In the genomic region with DNA sequence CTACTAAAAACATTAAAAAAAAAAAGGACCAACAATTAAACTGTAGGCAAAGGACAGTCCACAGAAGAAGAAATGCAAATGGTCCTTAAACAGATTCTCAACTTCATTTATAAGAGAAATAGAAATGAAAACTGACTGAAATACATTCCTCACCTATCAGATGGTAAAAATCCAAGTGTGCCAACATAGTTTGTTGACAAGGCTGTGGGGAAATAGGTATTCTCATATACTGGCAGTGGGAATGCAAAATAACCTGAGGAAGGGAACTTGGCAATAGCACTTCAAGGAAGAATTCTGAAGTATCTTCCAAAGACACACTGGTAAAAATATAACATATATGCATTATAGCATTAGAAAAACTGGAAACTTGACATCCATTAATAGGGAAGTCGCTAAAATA, we compare ENCODE assay signal across 36 cellular contexts.
"Had no signal": no experiment of that assay in that cellular context is flagged by ENCODE, and none has a peak within 500 bp of the region (broad histone marks: within the 10 kb centered on the region; RNA-seq: fewer than 3 reads in every experiment).

No MANE protein-coding gene starts in this region.

- H3K27ac ChIP-seq: brain microvascular endothelial cell, KMS-11, PC-9, RWPE1, VCaP had no signal

- H3K27ac Mint-ChIP-seq: activated B cell treated with CpG ODN at 0.5 μM for 24 hours; activated CD4-positive, alpha-beta memory T cell treated with anti-CD3 and anti-CD28 coated beads for 36 hours had no signal

- H3K27me3 ChIP-seq: brain microvascular endothelial cell had no signal

- H3K4me3 Mint-ChIP-seq: activated B cell treated with CpG ODN at 0.5 μM for 24 hours; activated CD4-positive, alpha-beta memory T cell treated with anti-CD3 and anti-CD28 coated beads for 36 hours; activated T-cell treated with anti-CD3 and anti-CD28 coated beads, Interleukin-2, amount 50 U/mL, for 4 hours; activated T-helper 17 cell treated with anti-CD3 and anti-CD28 coated beads, Interleukin-2, amount 50 U/mL, for 72 hours had no signal

- H3K36me3 Mint-ChIP-seq: activated naive CD4-positive, alpha-beta T cell treated with anti-CD3 and anti-CD28 coated beads, Interleukin-2, amount 50 U/mL, for 72 hours had no signal

- ATAC-seq: activated naive CD4-positive, alpha-beta T cell treated with anti-CD3 and anti-CD28 coated beads, Interleukin-2, amount 50 U/mL, for 72 hours; activated T-cell treated with anti-CD3 and anti-CD28 coated beads, Interleukin-2, amount 50 U/mL, for 4 hours; activated T-helper 17 cell treated with anti-CD3 and anti-CD28 coated beads, Interleukin-2, amount 50 U/mL, for 72 hours; Right ventricle myocardium inferior; SK-N-SH treated with all-trans-retinoic acid at 6 μM for 48 hours had no signal

- H3K9me3 Mint-ChIP-seq: activated B cell treated with CpG ODN at 0.5 μM for 24 hours; activated CD4-positive, alpha-beta memory T cell treated with anti-CD3 and anti-CD28 coated beads for 36 hours; activated naive CD4-positive, alpha-beta T cell treated with anti-CD3 and anti-CD28 coated beads, Interleukin-2, amount 50 U/mL, for 72 hours; activated T-cell treated with anti-CD3 and anti-CD28 coated beads, Interleukin-2, amount 50 U/mL, for 4 hours; activated T-helper 17 cell treated with anti-CD3 and anti-CD28 coated beads, Interleukin-2, amount 50 U/mL, for 72 hours had no signal

- H3K4me1 Mint-ChIP-seq: activated B cell treated with CpG ODN at 0.5 μM for 24 hours; activated T-helper 17 cell treated with anti-CD3 and anti-CD28 coated beads, Interleukin-2, amount 50 U/mL, for 72 hours had no signal

- H3K4me3 ChIP-seq: PC-9 had no signal

- H3K27me3 Mint-ChIP-seq: activated B cell treated with CpG ODN at 0.5 μM for 24 hours; activated CD4-positive, alpha-beta memory T cell treated with anti-CD3 and anti-CD28 coated beads for 36 hours; activated T-helper 17 cell treated with anti-CD3 and anti-CD28 coated beads, Interleukin-2, amount 50 U/mL, for 72 hours had no signal

- DNase-seq: activated B cell treated with CpG ODN at 0.5 μM for 24 hours; activated CD4-positive, alpha-beta memory T cell treated with anti-CD3 and anti-CD28 coated beads for 36 hours; activated CD4-positive, alpha-beta T cell treated with anti-CD3 and anti-CD28 coated beads for 4 hours; activated CD4-positive, alpha-beta T cell treated with anti-CD3 and anti-CD28 coated beads, Interleukin-2, amount 50 U/mL, for 1 hour; activated CD4-positive, CD25-positive, alpha-beta regulatory T cell treated with anti-CD3 and anti-CD28 coated beads, Interleukin-2, amount 50 U/mL, for 72 hours; activated CD8-positive, alpha-beta memory T cell treated with anti-CD3 and anti-CD28 coated beads, Interleukin-2, amount 50 U/mL, for 4 hours; activated effector memory CD4-positive, alpha-beta T cell treated with anti-CD3 and anti-CD28 coated beads, Interleukin-2, amount 50 U/mL, for 16 hours; activated naive CD4-positive, alpha-beta T cell treated with Interleukin-2 at 50 U/mL for 16 hours; activated T-cell treated with anti-CD3 and anti-CD28 coated beads for 4 hours; activated T-cell treated with anti-CD3 and anti-CD28 coated beads, Interleukin-2, amount 50 U/mL, for 4 hours; amniotic stem cell; aorta; brain microvascular endothelial cell; central memory CD4-positive, alpha-beta T cell; MM.1S; MV-4-11; NCI-H1092; NCI-H1436 treated with DMSO at 0.1 percent for 48 hours; NCI-H1694 treated with DMSO at 0.1 percent for 48 hours; NCI-H2029; NCI-H345; NCI-H524 treated with DMSO at 0.1 percent for 48 hours; NK-92 treated with Interleukin-12 subunit alpha and Interleukin-12 subunit beta, amount 100 ng/mL, for 24 hours; PC-9; SIG-M5; SW 1271; T-helper 1 cell; T-helper 2 cell; T-helper 9 cell had no signal
